10 cellular contexts compared by ENCODE assay signal in genomic region chr3:172692751-172693310, GRCh38. TPM values are rescaled to one million over a fixed set of nuclear protein-coding genes. Genes with fewer than 3 reads are reported as not detected.
DNase-seq lines count a peak whose midpoint lies in the region; ATAC-seq and TF ChIP-seq lines count a peak whose summit lies in the region.
"Had no signal": no experiment of that assay in that cellular context is flagged by ENCODE, and none has a peak within 500 bp of the region (broad histone marks: within the 10 kb centered on the region; RNA-seq: fewer than 3 reads in every experiment).

No MANE protein-coding gene starts in this region.

- TF ChIP-seq CTCF in VCaP (conservative IDR thresholded peaks at IDR 0.05): no peak

- peaks cover 12% of the 10 kb centered on the region for H3K4me1 ChIP-seq in BLaER1

- ATAC-seq in GM19328 (IDR thresholded peaks at IDR 0.05; ENCODE audit: unreplicated experiment): peak; percentile 64
- peak; percentile 67 for ATAC-seq in HG03108 (IDR thresholded peaks at IDR 0.05; ENCODE audit: unreplicated experiment)

- H3K9me3 ChIP-seq in BLaER1: no peaks in the 10 kb centered on the region

- H3K4me3 ChIP-seq in BLaER1: no peak overlapping the region

- H3K36me3 ChIP-seq in BLaER1: no peaks in the 10 kb centered on the region

- no peak overlapping the region for H3K9ac ChIP-seq in BLaER1

- peak overlapping the region; percentile 54 for H3K4me2 ChIP-seq in BLaER1

- no peaks in the 10 kb centered on the region for H4K20me1 ChIP-seq in BLaER1

- DNase-seq in kidney tubule cell (ENCODE audit: low spot score) (no peak), NCI-H2196 treated with DMSO at 0.1 percent for 48 hours (lab: John Stamatoyannopoulos, UW; ENCODE audit: unreplicated experiment) (no peak), H4 (ENCODE audit: low spot score) (no peak), NCI-H187 (lab: John Stamatoyannopoulos, UW) (no peak)
- DNase-seq: COR-L47, occipital lobe had no signal

- H3K27me3 ChIP-seq in BLaER1: no peaks in the 10 kb centered on the region

- H3K27ac ChIP-seq in BLaER1: peak overlapping the region; percentile 45; the same call in 1 of the 2 replicates
- peak overlapping the region; percentile 64; the same call in 1 of the 2 replicates for H3K27ac ChIP-seq in VCaP

RNA-seq across cellular contexts. Expression of gene NCEH1, which starts 18.0 kb away (rescaled TPM):
- 14.0 and 19.8 TPM in 2 replicates for total RNA-seq in H4 (2014; rRNA removed; shearing (Covaris generic))

RNA-seq across cellular contexts. Expression of gene ECT2, which starts 57.7 kb away (rescaled TPM):
- 61.4 and 82.3 TPM in 2 replicates for total RNA-seq in H4 (2014; rRNA removed; shearing (Covaris generic))
